In genomic region chr21:28974531-28975227, GRCh38 we compare ENCODE assay signal across 1 cellular context.
TF ChIP-seq lines count a peak whose summit lies in the region.

No MANE protein-coding gene starts in this region.

TF ChIP-seq in H1, 55 proteins besides CTCF, POLR2A, EP300 and RAD21:
- TF ChIP-seq FOSL1 (IDR thresholded peaks at IDR 0.05; ENCODE audit: insufficient read depth, low read depth, low read length) (no peak), ATF3 (IDR thresholded peaks at IDR 0.05; ENCODE audit: insufficient read depth, low read depth, low read length) (no peak), BACH1 (IDR thresholded peaks at IDR 0.05; ENCODE audit: low read length) (no peak), TEAD4 (IDR thresholded peaks at IDR 0.05; ENCODE audit: low read depth, low read length) (no peak), YY1 (IDR thresholded peaks at IDR 0.05; ENCODE audit: low read depth, low read length) (no peak), RFX5 (IDR thresholded peaks at IDR 0.05; ENCODE audit: borderline replicate concordance, low read depth, low read length) (no peak), TCF12 (IDR thresholded peaks at IDR 0.05; ENCODE audit: low read depth, low read length) (no peak), KDM1A (IDR thresholded peaks at IDR 0.05; ENCODE audit: borderline replicate concordance, low read length) (no peak), POU5F1 (IDR thresholded peaks at IDR 0.05; ENCODE audit: low read depth, low read length) (no peak), SRF (IDR thresholded peaks at IDR 0.05; ENCODE audit: low read depth, low read length) (no peak), BRCA1 (IDR thresholded peaks at IDR 0.05; ENCODE audit: low read depth, low read length) (no peak), CREB1 (IDR thresholded peaks at IDR 0.05) (no peak), PHF8 (conservative IDR thresholded peaks at IDR 0.05; ENCODE audit: low read depth, low read length) (no peak), SIX5 (IDR thresholded peaks at IDR 0.05; ENCODE audit: low read depth, low read length) (no peak), NANOG (IDR thresholded peaks at IDR 0.05; ENCODE audit: insufficient read depth, low read depth, low read length, poor library complexity, severe bottlenecking) (no peak), TAF7 (optimal IDR thresholded peaks at IDR 0.05; ENCODE audit: borderline replicate concordance, low read depth, low read length) (no peak), CEBPB (IDR thresholded peaks at IDR 0.05; ENCODE audit: low read depth, low read length) (no peak), TBP (IDR thresholded peaks at IDR 0.05; ENCODE audit: low read depth, low read length) (no peak), KDM5A (IDR thresholded peaks at IDR 0.05; ENCODE audit: low read length) (no peak)
